In the genomic region with DNA sequence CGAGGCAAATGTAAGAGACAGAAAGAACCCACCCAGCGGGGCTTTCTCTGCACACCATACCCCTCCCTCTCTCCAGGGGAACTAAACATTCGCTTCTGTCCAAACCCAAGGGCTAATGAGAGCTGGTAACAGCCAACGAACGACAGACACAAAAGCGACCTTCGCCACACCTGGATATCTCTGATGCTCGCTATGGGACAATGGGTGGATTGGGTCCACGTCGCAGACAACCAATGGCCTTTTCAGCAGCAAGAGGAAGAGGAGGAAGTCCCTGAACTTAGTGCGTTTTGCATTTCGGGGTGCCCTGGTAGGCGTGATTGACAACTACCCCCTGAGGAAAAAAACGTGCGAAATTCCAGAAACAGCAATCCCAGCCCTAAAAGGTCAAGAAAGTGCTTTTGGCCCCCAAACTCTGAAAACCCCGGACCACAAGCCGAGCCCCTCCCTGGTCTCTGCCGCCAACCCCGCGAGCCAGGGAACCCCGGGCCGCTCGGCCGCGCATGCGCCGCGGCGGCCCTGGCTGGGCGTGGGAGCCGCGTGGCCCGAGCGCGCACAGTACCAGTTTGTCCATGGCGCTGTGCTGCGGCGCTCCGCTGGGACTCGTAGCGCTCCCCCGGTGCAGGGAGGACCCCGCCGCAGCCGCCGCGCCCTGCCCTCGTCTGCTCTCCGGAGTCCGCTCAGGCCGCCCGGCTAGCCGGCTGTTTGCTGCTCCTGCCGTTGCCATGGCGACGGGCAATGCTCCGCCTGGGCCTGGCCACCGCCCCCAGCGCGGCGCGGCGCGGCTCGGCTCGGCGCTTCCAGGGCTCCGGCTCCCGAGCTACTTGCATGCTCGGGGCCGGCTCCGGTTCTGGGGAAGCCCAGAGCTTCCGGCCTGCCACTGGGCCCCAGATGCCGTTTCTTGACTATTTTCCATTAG, we compare ENCODE assay signal across 1 cellular context.
TF ChIP-seq lines count a peak whose summit lies in the region.

No MANE protein-coding gene starts in this region.

TF ChIP-seq in K562, 482 proteins besides CTCF, POLR2A, EP300 and RAD21 (continued from another document and continues in another):
- TF ChIP-seq, protein P1, sequence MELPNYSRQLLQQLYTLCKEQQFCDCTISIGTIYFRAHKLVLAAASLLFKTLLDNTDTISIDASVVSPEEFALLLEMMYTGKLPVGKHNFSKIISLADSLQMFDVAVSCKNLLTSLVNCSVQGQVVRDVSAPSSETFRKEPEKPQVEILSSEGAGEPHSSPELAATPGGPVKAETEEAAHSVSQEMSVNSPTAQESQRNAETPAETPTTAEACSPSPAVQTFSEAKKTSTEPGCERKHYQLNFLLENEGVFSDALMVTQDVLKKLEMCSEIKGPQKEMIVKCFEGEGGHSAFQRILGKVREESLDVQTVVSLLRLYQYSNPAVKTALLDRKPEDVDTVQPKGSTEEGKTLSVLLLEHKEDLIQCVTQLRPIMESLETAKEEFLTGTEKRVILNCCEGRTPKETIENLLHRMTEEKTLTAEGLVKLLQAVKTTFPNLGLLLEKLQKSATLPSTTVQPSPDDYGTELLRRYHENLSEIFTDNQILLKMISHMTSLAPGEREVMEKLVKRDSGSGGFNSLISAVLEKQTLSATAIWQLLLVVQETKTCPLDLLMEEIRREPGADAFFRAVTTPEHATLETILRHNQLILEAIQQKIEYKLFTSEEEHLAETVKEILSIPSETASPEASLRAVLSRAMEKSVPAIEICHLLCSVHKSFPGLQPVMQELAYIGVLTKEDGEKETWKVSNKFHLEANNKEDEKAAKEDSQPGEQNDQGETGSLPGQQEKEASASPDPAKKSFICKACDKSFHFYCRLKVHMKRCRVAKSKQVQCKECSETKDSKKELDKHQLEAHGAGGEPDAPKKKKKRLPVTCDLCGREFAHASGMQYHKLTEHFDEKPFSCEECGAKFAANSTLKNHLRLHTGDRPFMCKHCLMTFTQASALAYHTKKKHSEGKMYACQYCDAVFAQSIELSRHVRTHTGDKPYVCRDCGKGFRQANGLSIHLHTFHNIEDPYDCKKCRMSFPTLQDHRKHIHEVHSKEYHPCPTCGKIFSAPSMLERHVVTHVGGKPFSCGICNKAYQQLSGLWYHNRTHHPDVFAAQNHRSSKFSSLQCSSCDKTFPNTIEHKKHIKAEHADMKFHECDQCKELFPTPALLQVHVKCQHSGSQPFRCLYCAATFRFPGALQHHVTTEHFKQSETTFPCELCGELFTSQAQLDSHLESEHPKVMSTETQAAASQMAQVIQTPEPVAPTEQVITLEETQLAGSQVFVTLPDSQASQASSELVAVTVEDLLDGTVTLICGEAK (IDR thresholded peaks at IDR 0.05), result 0 out of 2 replicates have a peak, but pooled peaks have one; percentile 44
- TF ChIP-seq, protein P1 (CRISPR knock-in tag; IDR thresholded peaks at IDR 0.05), result no peak
- TF ChIP-seq BMI1 (IDR thresholded peaks at IDR 0.05; ENCODE audit: low read length) (peak; percentile 71), ZBTB9 (CRISPR knock-in tag; IDR thresholded peaks at IDR 0.05) (no peak), ZNF77 (CRISPR knock-in tag; IDR thresholded peaks at IDR 0.05) (no peak), PRPF4 (IDR thresholded peaks at IDR 0.05; ENCODE audit: insufficient read depth, low read depth, low read length, poor library complexity, severe bottlenecking) (no peak), NFXL1 (CRISPR knock-in tag; IDR thresholded peaks at IDR 0.05) (no peak), SMARCA5 (IDR thresholded peaks at IDR 0.05) (no peak), HOMEZ (CRISPR knock-in tag; IDR thresholded peaks at IDR 0.05) (no peak), POLR3A (IDR thresholded peaks at IDR 0.05; ENCODE audit: borderline replicate concordance, extremely low read depth, insufficient read depth, insufficient read length) (no peak), MAZ (CRISPR knock-in tag; conservative IDR thresholded peaks at IDR 0.05 in 1 of 2, IDR thresholded peaks at IDR 0.05 in 1 of 2) (peak in 1 of 2 experiments; percentile 48; a peak in 2 of 4 replicates), ATF2 (CRISPR knock-in tag; IDR thresholded peaks at IDR 0.05) (no peak), NCOA4 (IDR thresholded peaks at IDR 0.05; ENCODE audit: partially characterized antibody) (no peak), SREBF1 (IDR thresholded peaks at IDR 0.05; ENCODE audit: borderline replicate concordance, low read depth, low read length) (no peak), ATF4 (CRISPR knock-in tag; IDR thresholded peaks at IDR 0.05) (no peak), XRCC5 (IDR thresholded peaks at IDR 0.05; ENCODE audit: low read depth, low read length) (no peak)
- TF ChIP-seq, protein P2, sequence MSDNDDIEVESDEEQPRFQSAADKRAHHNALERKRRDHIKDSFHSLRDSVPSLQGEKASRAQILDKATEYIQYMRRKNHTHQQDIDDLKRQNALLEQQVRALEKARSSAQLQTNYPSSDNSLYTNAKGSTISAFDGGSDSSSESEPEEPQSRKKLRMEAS (CRISPR knock-in tag; IDR thresholded peaks at IDR 0.05), result peak; percentile 30; the same call in 1 of the 2 replicates
- TF ChIP-seq, protein P3, sequence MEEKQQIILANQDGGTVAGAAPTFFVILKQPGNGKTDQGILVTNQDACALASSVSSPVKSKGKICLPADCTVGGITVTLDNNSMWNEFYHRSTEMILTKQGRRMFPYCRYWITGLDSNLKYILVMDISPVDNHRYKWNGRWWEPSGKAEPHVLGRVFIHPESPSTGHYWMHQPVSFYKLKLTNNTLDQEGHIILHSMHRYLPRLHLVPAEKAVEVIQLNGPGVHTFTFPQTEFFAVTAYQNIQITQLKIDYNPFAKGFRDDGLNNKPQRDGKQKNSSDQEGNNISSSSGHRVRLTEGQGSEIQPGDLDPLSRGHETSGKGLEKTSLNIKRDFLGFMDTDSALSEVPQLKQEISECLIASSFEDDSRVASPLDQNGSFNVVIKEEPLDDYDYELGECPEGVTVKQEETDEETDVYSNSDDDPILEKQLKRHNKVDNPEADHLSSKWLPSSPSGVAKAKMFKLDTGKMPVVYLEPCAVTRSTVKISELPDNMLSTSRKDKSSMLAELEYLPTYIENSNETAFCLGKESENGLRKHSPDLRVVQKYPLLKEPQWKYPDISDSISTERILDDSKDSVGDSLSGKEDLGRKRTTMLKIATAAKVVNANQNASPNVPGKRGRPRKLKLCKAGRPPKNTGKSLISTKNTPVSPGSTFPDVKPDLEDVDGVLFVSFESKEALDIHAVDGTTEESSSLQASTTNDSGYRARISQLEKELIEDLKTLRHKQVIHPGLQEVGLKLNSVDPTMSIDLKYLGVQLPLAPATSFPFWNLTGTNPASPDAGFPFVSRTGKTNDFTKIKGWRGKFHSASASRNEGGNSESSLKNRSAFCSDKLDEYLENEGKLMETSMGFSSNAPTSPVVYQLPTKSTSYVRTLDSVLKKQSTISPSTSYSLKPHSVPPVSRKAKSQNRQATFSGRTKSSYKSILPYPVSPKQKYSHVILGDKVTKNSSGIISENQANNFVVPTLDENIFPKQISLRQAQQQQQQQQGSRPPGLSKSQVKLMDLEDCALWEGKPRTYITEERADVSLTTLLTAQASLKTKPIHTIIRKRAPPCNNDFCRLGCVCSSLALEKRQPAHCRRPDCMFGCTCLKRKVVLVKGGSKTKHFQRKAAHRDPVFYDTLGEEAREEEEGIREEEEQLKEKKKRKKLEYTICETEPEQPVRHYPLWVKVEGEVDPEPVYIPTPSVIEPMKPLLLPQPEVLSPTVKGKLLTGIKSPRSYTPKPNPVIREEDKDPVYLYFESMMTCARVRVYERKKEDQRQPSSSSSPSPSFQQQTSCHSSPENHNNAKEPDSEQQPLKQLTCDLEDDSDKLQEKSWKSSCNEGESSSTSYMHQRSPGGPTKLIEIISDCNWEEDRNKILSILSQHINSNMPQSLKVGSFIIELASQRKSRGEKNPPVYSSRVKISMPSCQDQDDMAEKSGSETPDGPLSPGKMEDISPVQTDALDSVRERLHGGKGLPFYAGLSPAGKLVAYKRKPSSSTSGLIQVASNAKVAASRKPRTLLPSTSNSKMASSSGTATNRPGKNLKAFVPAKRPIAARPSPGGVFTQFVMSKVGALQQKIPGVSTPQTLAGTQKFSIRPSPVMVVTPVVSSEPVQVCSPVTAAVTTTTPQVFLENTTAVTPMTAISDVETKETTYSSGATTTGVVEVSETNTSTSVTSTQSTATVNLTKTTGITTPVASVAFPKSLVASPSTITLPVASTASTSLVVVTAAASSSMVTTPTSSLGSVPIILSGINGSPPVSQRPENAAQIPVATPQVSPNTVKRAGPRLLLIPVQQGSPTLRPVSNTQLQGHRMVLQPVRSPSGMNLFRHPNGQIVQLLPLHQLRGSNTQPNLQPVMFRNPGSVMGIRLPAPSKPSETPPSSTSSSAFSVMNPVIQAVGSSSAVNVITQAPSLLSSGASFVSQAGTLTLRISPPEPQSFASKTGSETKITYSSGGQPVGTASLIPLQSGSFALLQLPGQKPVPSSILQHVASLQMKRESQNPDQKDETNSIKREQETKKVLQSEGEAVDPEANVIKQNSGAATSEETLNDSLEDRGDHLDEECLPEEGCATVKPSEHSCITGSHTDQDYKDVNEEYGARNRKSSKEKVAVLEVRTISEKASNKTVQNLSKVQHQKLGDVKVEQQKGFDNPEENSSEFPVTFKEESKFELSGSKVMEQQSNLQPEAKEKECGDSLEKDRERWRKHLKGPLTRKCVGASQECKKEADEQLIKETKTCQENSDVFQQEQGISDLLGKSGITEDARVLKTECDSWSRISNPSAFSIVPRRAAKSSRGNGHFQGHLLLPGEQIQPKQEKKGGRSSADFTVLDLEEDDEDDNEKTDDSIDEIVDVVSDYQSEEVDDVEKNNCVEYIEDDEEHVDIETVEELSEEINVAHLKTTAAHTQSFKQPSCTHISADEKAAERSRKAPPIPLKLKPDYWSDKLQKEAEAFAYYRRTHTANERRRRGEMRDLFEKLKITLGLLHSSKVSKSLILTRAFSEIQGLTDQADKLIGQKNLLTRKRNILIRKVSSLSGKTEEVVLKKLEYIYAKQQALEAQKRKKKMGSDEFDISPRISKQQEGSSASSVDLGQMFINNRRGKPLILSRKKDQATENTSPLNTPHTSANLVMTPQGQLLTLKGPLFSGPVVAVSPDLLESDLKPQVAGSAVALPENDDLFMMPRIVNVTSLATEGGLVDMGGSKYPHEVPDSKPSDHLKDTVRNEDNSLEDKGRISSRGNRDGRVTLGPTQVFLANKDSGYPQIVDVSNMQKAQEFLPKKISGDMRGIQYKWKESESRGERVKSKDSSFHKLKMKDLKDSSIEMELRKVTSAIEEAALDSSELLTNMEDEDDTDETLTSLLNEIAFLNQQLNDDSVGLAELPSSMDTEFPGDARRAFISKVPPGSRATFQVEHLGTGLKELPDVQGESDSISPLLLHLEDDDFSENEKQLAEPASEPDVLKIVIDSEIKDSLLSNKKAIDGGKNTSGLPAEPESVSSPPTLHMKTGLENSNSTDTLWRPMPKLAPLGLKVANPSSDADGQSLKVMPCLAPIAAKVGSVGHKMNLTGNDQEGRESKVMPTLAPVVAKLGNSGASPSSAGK (IDR thresholded peaks at IDR 0.05), result peak; percentile 66
